In the genomic region with DNA sequence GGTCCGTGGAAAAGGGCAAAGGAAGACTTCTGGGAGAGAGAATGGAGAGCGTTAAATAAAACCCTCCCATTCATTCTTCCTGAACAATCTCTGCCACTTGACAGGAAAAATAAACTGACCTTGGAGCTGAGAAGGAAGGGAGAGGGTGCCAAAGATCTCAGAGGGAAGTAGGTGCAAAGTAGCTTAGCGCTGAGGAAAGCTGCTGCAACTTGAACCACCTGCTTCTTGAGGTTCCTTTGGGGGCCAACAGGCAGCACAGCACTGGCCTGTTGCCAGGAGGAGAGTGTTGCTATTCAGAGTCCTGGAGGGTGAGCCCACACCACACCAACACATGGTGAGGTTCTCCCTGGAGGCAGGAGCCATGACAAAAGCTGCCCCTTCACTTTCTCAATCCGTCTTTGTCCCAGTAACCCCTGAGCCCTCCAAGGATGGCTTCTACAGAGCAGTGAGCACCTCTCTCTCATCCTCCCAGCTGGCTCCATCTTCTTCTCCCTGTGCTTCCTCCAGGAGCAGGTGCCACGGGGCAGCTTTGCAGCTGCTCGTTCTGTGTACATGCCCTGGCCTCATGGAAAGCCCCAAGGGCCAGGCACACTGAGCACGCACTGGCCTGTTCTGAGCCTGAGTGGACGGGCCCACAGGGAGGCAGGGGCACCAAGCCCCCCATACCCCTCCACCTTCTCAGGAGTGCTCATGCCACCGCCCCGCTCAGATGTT, we compare ENCODE assay signal across 10 cellular contexts.
DNase-seq lines count a peak whose midpoint lies in the region; ATAC-seq, FAIRE-seq and TF ChIP-seq lines count a peak whose summit lies in the region.
"Had no signal": no experiment of that assay in that cellular context is flagged by ENCODE, and none has a peak within 500 bp of the region (broad histone marks: within the 10 kb centered on the region; RNA-seq: fewer than 3 reads in every experiment).

No MANE protein-coding gene starts in this region.

- H3K4me1 ChIP-seq in BLaER1, result peaks cover 29% of the 10 kb centered on the region
- peaks cover 0 to 4% (median 2%) of the 10 kb centered on the region in 4 experiments; a peak in 5 of 7 replicates for H3K4me1 ChIP-seq in H1 (replicated peaks in 1 of 4; ENCODE audit: control insufficient read depth in 3 of 4, insufficient read depth in 4 of 4, low read length in 3 of 4)

- TF ChIP-seq EP300 in H1 (IDR thresholded peaks at IDR 0.05; ENCODE audit: borderline replicate concordance in 1 of 2, low read depth in 2 of 2, low read length in 2 of 2), result no peak

- peak overlapping the region; percentile 28; the same call in 1 of the 2 replicates for H2BK12ac ChIP-seq in H1 (ENCODE audit: low read depth, low read length)

- TF ChIP-seq CTCF in H1 (IDR thresholded peaks at IDR 0.05; ENCODE audit: control extremely low read depth in 1 of 3, insufficient read depth in 1 of 3, low read depth in 1 of 3, low read length in 3 of 3), result no peak

- no peak overlapping the region for H3K23ac ChIP-seq in H1 (ENCODE audit: insufficient read length)

- H3K9me3 ChIP-seq in BLaER1, result peaks cover 25% of the 10 kb centered on the region
- no peaks in the 10 kb centered on the region for H3K9me3 ChIP-seq in H1 (ENCODE audit: insufficient read depth in 2 of 2, low read depth in 1 of 2, low read length in 1 of 2)

- FAIRE-seq in H1 (lab: Jason Lieb, UNC), result no peak
- FAIRE-seq: small intestine had no signal

- no peak overlapping the region for H2BK20ac ChIP-seq in H1 (ENCODE audit: low read length)

- H3K14ac ChIP-seq in H1 (ENCODE audit: insufficient read length), result no peak overlapping the region

- no peak overlapping the region for H2BK5ac ChIP-seq in H1 (ENCODE audit: low read depth, low read length)

- H2AK5ac ChIP-seq in H1 (ENCODE audit: low read depth, low read length), result no peak overlapping the region

- H3K9ac ChIP-seq in BLaER1, result no peak overlapping the region
- no peak overlapping the region for H3K9ac ChIP-seq in H1 (replicated peaks in 1 of 4; ENCODE audit: extremely low read depth in 1 of 4, low read depth in 3 of 4, low read length in 3 of 4)

- CTCF ChIA-PET in H1 (lab: Charles Lee; ENCODE audit: partially characterized antibody), result interaction anchor here (0.5 to 5.7 kb wide), 47 partner anchors 9 to 727 kb away, joined by 3 to 171 read pairs (median 4); a partner anchor contains a TSS

- DNase-seq in NCI-H524 treated with DMSO at 0.1 percent for 48 hours (lab: John Stamatoyannopoulos, UW), result peak; percentile 14
- DNase-seq in H1 (ENCODE audit: low read depth in 1 of 2, low spot score in 2 of 2), result no peak
- no peak for DNase-seq in stimulated activated naive CD4-positive, alpha-beta T cell (lab: John Stamatoyannopoulos, UW)
- DNase-seq: SIG-M5 had no signal

- TF ChIP-seq RAD21 in H1 (IDR thresholded peaks at IDR 0.05 in 1 of 2, conservative IDR thresholded peaks at IDR 0.05 in 1 of 2; ENCODE audit: low read depth in 2 of 2, low read length in 2 of 2), result no peak

- peak overlapping the region; percentile 46; the same call in 1 of the 2 replicates for H2AFZ ChIP-seq in H1 (ENCODE audit: low read length)

- H4K20me1 ChIP-seq in BLaER1 (no peaks in the 10 kb centered on the region), H1 (replicated peaks in 1 of 2; ENCODE audit: control insufficient read depth in 1 of 2, insufficient read depth in 2 of 2, low read length in 2 of 2) (no peaks in the 10 kb centered on the region)

- H2BK15ac ChIP-seq in H1 (ENCODE audit: low read length), result no peak overlapping the region; the same call in 1 of the 2 replicates

- no peak overlapping the region for H3K4ac ChIP-seq in H1 (replicated peaks; ENCODE audit: insufficient read length, low read depth, low read length)

- POLR2A ChIA-PET in H1 (lab: Charles Lee; ENCODE audit: partially characterized antibody), result interaction anchor here (0.6 to 1.5 kb wide), 5 partner anchors 54 to 320 kb away, joined by 3 to 9 read pairs (median 4); no protein-coding TSS in a partner anchor

- H4K5ac ChIP-seq in H1 (ENCODE audit: insufficient read length, low read depth, low read length), result no peak overlapping the region

- H3K36me3 ChIP-seq in BLaER1, result no peaks in the 10 kb centered on the region
- H3K36me3 ChIP-seq in H1 (ENCODE audit: control insufficient read depth in 2 of 4, insufficient read depth in 4 of 4, low read length in 3 of 4), result no peaks in the 10 kb centered on the region

- no peak overlapping the region for H2BK120ac ChIP-seq in H1 (replicated peaks; ENCODE audit: low read depth, low read length)

- H3K4me2 ChIP-seq in BLaER1, result peak overlapping the region; percentile 73
- no peak overlapping the region for H3K4me2 ChIP-seq in H1 (ENCODE audit: insufficient read depth in 1 of 2, low read depth in 2 of 2, low read length in 2 of 2)

- ATAC-seq in GM21576 (IDR thresholded peaks at IDR 0.05; ENCODE audit: unreplicated experiment), result peak; percentile 12
- ATAC-seq in HG03095 (IDR thresholded peaks at IDR 0.05; ENCODE audit: unreplicated experiment), result no peak
- no peak for ATAC-seq in HG02759 (IDR thresholded peaks at IDR 0.05; ENCODE audit: unreplicated experiment)
- no peak for ATAC-seq in HG03097 (IDR thresholded peaks at IDR 0.05; ENCODE audit: low FRiP score, unreplicated experiment)

- H3K79me1 ChIP-seq in H1 (ENCODE audit: low read depth, low read length), result no peaks in the 10 kb centered on the region

- no peaks in the 10 kb centered on the region for H3K23me2 ChIP-seq in H1 (ENCODE audit: low read depth, low read length)

- H3K18ac ChIP-seq in H1 (ENCODE audit: extremely low read depth, low read length), result peak overlapping the region; percentile 24; the same call in 1 of the 2 replicates

- 88% methylated on average over 9 of the region's 10 CpGs; no CpG with 5 or more reads in 1 of the 2 experiments for WGBS in H1 (ENCODE audit: extremely low coverage in 1 of 2, insufficient coverage in 1 of 2, insufficient read length in 1 of 2, insufficient replicate concordance in 2 of 2, low coverage in 1 of 2, low lambda C conversion rate in 2 of 2, missing lambda C conversion rate in 1 of 2), 2 experiments

- no peak overlapping the region for H3K56ac ChIP-seq in H1 (replicated peaks; ENCODE audit: insufficient read length, low read depth, low read length)

- H3K79me2 ChIP-seq in H1 (ENCODE audit: control insufficient read depth in 1 of 2, insufficient read depth in 2 of 2, low read length in 2 of 2), result no peaks in the 10 kb centered on the region

- H3K27ac ChIP-seq in BLaER1 (no peak overlapping the region), H1 (ENCODE audit: low read depth, low read length) (no peak overlapping the region)

- TF ChIP-seq POLR2A in H1 (IDR thresholded peaks at IDR 0.05; ENCODE audit: control extremely low read depth in 1 of 2, low read depth in 2 of 2, low read length in 2 of 2), result no peak

- no peaks in the 10 kb centered on the region for H3K27me3 ChIP-seq in BLaER1
- no peaks in the 10 kb centered on the region for H3K27me3 ChIP-seq in H1 (replicated peaks in 1 of 4; ENCODE audit: control insufficient read depth in 3 of 4, extremely low read depth in 1 of 4, insufficient read depth in 3 of 4, low read length in 3 of 4)

- H4K91ac ChIP-seq in H1 (replicated peaks; ENCODE audit: insufficient read length, low read length), result peak overlapping the region; percentile 30

- H4K8ac ChIP-seq in H1 (ENCODE audit: extremely low read depth, insufficient read depth, low read length), result no peak overlapping the region

- H3K4me3 ChIP-seq in BLaER1 (no peak overlapping the region), H1 (ENCODE audit: extremely low read depth in 1 of 4, insufficient read depth in 2 of 4, low read depth in 3 of 4, low read length in 4 of 4) (no peak overlapping the region)

TF ChIP-seq in H1, 55 proteins besides CTCF, POLR2A, EP300 and RAD21:
- no peak for TF ChIP-seq CEBPB (IDR thresholded peaks at IDR 0.05; ENCODE audit: low read depth, low read length)
- no peak for TF ChIP-seq TAF7 (optimal IDR thresholded peaks at IDR 0.05; ENCODE audit: borderline replicate concordance, low read depth, low read length)
- no peak for TF ChIP-seq CHD1 (IDR thresholded peaks at IDR 0.05; ENCODE audit: low read depth, low read length)
- no peak for TF ChIP-seq TCF12 (IDR thresholded peaks at IDR 0.05; ENCODE audit: low read depth, low read length)
- TF ChIP-seq RBBP5 (IDR thresholded peaks at IDR 0.05; ENCODE audit: borderline replicate concordance, low read depth, low read length), result 0 out of 2 replicates have a peak, but pooled peaks have one; percentile 13
